10 cellular contexts compared by ENCODE assay signal in genomic region chr2:145020694-145021093, GRCh38.
"Had no signal": no experiment of that assay in that cellular context is flagged by ENCODE, and none has a peak within 500 bp of the region (broad histone marks: within the 10 kb centered on the region; RNA-seq: fewer than 3 reads in every experiment).

No MANE protein-coding gene starts in this region.

- H3K27ac ChIP-seq: parathyroid adenoma had no signal

- H2AFZ ChIP-seq: parathyroid adenoma had no signal

- DNase-seq: activated B cell treated with CpG ODN at 0.5 μM for 24 hours; activated CD4-positive, alpha-beta memory T cell treated with anti-CD3 and anti-CD28 coated beads for 36 hours; activated CD4-positive, alpha-beta T cell treated with anti-CD3 and anti-CD28 coated beads for 4 hours; activated T-cell treated with anti-CD3 and anti-CD28 coated beads for 4 hours; amniotic stem cell; left cardiac atrium; mesenchymal stem cell; natural killer cell; stimulated activated naive B cell treated with anti-CD40 and anti-IgM and Interleukin-4, amounts not matched to agents 10 μg/mL and 1 μg/mL and 100 μg/mL, for 72 hours had no signal

- ATAC-seq: left cardiac atrium; natural killer cell; stimulated activated naive B cell treated with anti-CD40 and anti-IgM and Interleukin-4, amounts not matched to agents 10 μg/mL and 1 μg/mL and 100 μg/mL, for 72 hours had no signal

- H3K4me1 ChIP-seq: parathyroid adenoma had no signal

- H3K79me2 ChIP-seq: parathyroid adenoma had no signal
